8 cellular contexts compared by ENCODE assay signal in the genomic region with DNA sequence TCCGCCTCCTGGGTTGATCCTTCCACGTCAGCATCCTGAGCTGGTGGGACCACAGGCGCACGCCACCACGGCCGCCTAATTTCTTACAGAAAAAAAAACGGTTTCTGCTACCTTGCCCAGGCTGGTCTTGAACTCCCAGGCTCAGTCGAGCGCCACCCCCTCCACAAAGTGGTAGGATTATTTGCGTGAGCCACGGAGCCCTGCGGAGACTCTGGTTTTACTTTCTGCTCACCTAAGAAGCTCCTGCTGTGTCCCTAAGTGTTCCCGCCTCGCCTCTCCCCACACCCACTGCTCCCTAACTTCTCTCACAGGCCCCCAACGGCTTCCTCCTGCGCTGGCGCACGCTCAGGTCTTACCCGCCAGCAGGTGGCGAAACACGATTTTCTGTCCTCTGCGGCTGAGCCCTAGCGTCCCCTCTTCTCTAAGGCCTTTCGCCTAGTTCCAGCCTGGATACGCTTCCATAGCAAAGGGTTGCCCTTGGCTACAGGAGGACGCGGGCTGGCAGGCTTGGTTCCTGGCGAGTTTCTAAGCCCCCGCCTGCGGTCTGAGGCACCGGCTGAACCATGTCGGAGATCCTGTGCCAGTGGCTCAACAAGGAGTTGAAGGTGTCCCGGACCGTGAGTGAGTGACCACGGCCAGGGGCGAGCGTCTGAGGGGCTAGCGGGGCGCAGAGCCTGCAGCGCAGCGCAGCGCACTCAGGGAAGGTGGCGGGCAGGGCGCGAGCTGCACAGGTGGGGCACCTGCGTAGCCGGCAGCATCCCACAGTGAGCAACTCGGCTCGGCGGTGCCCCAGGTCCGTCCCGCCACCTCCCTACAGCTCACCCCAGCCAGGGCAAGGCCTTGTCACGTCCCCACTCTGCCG. TPM values are rescaled to one million over a fixed set of nuclear protein-coding genes. Genes with fewer than 3 reads are reported as not detected.
DNase-seq lines count a peak whose midpoint lies in the region; ATAC-seq, FAIRE-seq and TF ChIP-seq lines count a peak whose summit lies in the region.

A gene with protein sequence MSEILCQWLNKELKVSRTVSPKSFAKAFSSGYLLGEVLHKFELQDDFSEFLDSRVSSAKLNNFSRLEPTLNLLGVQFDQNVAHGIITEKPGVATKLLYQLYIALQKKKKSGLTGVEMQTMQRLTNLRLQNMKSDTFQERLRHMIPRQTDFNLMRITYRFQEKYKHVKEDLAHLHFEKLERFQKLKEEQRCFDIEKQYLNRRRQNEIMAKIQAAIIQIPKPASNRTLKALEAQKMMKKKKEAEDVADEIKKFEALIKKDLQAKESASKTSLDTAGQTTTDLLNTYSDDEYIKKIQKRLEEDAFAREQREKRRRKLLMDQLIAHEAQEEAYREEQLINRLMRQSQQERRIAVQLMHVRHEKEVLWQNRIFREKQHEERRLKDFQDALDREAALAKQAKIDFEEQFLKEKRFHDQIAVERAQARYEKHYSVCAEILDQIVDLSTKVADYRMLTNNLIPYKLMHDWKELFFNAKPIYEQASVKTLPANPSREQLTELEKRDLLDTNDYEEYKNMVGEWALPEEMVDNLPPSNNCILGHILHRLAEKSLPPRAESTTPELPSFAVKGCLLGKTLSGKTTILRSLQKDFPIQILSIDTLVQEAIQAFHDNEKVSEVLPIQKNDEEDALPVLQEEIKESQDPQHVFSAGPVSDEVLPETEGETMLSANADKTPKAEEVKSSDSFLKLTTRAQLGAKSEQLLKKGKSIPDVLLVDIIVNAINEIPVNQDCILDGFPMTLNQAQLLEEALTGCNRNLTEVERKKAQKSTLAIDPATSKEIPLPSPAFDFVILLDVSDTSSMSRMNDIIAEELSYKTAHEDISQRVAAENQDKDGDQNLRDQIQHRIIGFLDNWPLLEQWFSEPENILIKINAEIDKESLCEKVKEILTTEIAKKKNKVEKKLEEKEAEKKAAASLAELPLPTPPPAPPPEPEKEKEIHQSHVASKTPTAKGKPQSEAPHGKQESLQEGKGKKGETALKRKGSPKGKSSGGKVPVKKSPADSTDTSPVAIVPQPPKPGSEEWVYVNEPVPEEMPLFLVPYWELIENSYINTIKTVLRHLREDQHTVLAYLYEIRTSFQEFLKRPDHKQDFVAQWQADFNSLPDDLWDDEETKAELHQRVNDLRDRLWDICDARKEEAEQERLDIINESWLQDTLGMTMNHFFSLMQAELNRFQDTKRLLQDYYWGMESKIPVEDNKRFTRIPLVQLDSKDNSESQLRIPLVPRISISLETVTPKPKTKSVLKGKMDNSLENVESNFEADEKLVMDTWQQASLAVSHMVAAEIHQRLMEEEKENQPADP (N-terminal part only) (plus strand): TSS at position 429 of the 862 bp plus-strand sequence. CDS start 135 bp downstream, at position 564.

- H3K79me2 ChIP-seq in HepG2 (ENCODE audit: insufficient read depth, low read length), result no peaks in the 10 kb centered on the region

- ATAC-seq in HG02938 (IDR thresholded peaks at IDR 0.05; ENCODE audit: unreplicated experiment), result peak; percentile 75
- peak; percentile 99 for ATAC-seq in HepG2

- FAIRE-seq in HepG2 (lab: Jason Lieb, UNC), result peak; percentile 89

- H3K9me3 ChIP-seq in HepG2 (ENCODE audit: low read length), result no peaks in the 10 kb centered on the region

- no peaks in the 10 kb centered on the region for H3K36me3 ChIP-seq in HepG2 (replicated peaks in 1 of 2; ENCODE audit: control insufficient read depth in 1 of 2, insufficient read depth in 2 of 2, low read length in 2 of 2)

- peak within 1 kb of the TSS; percentile 48 to 97 (median 78) for H3K4me3 ChIP-seq in dorsolateral prefrontal cortex
- peak within 1 kb of the TSS; percentile 85 to 96 (median 92) for H3K4me3 ChIP-seq in HepG2 (replicated peaks in 1 of 3; ENCODE audit: insufficient read depth in 1 of 3, low read depth in 2 of 3, low read length in 3 of 3)

- no peaks in the 10 kb centered on the region for H3K27me3 ChIP-seq in dorsolateral prefrontal cortex
- no peaks in the 10 kb centered on the region for H3K27me3 ChIP-seq in HepG2 (ENCODE audit: control insufficient read depth in 1 of 2, insufficient read depth in 2 of 2, low read length in 2 of 2)

- peak within 1 kb of the TSS; percentile 89 for H3K4me2 ChIP-seq in HepG2 (ENCODE audit: low read depth, low read length)

- peak within 1 kb of the TSS; percentile 91 for H2AFZ ChIP-seq in HepG2 (ENCODE audit: low read length)

- in situ Hi-C loops in HepG2 (cut with HindIII; ENCODE audit: extremely low pct_ligation_motif_present, low pct_unique_long_range_greater_than_20kb), result loop anchor here (25.0 kb wide), 1 partner anchor 380 kb away; a partner anchor contains a TSS

- H3K4me1 ChIP-seq in HepG2 (ENCODE audit: insufficient read depth, low read length), result peaks cover 13% of the 10 kb centered on the region

- H4K20me1 ChIP-seq in HepG2 (ENCODE audit: insufficient read depth, low read length), result no peaks in the 10 kb centered on the region

- intact Hi-C loops in dorsolateral prefrontal cortex (cut with DNase I), result loop anchor here (1.0 to 2.0 kb wide), 2 partner anchors 309 kb away; no protein-coding TSS in a partner anchor
- intact Hi-C loops in HepG2 (cut with micrococcal nuclease; ENCODE audit: unreplicated experiment), result loop anchor here (1.0 kb wide), 1 partner anchor 309 kb away; no protein-coding TSS in a partner anchor

- peak; percentile 70; the same call in 1 of the 2 replicates for TF ChIP-seq RAD21 in HepG2 (CRISPR knock-in tag; IDR thresholded peaks at IDR 0.05)

- no TSS peak for BruUV-seq in HepG2 (replicated peaks; lab: Mats Ljungman, UMichigan)

- TF ChIP-seq CTCF in GM12874 (IDR thresholded peaks at IDR 0.05; ENCODE audit: insufficient read depth, low read depth, low read length), result peak; percentile 81
- peak; percentile 55 to 90 (median 80) for TF ChIP-seq CTCF in dorsolateral prefrontal cortex (IDR thresholded peaks at IDR 0.05 in 54 of 56, conservative IDR thresholded peaks at IDR 0.05 in 2 of 56; ENCODE audit: low read depth in 1 of 56, partially characterized antibody in 56 of 56)
- peak; percentile 97 for TF ChIP-seq CTCF in HepG2 (CRISPR knock-in tag; IDR thresholded peaks at IDR 0.05)

- H3K9ac ChIP-seq in HepG2 (ENCODE audit: insufficient read depth, low read depth, low read length), result peak within 1 kb of the TSS; percentile 67

- DNase-seq in NCI-H2227 treated with DMSO at 0.1 percent for 48 hours (lab: John Stamatoyannopoulos, UW) (peak; percentile 93), dorsolateral prefrontal cortex (peak; percentile 65 to 88 (median 76)), HepG2 (ENCODE audit: low spot score) (peak; percentile 84), NCI-H187 treated with DMSO at 0.1 percent for 48 hours (lab: John Stamatoyannopoulos, UW) (no peak)
- DNase-seq in activated CD4-positive, alpha-beta T cell treated with anti-CD3 and anti-CD28 coated beads, Interleukin-2, amount 50 U/mL, for 24 hours (ENCODE audit: low read depth in 1 of 2, low spot score in 1 of 2), result peak; percentile 63 to 73
- DNase-seq in stimulated activated CD4-positive, alpha-beta T cell treated with anti-CD3 and anti-CD28 coated beads, Interleukin-2, amount 100 ng/mL, for 4 hours (ENCODE audit: low read depth), result peak; percentile 65

- TF ChIP-seq EP300 in HepG2 (IDR thresholded peaks at IDR 0.05; ENCODE audit: low read depth in 2 of 2, low read length in 2 of 2) (no peak), HepG2 (CRISPR knock-in tag; IDR thresholded peaks at IDR 0.05; ENCODE audit: borderline replicate concordance) (no peak)

- no peak for TF ChIP-seq POLR2A in HepG2 (IDR thresholded peaks at IDR 0.05; ENCODE audit: insufficient read depth in 1 of 2, low read depth in 2 of 2, low read length in 2 of 2)

- 5% methylated on average over 23 of the region's 54 CpGs for WGBS in HepG2 (ENCODE audit: low lambda C conversion rate)

- CTCF ChIA-PET in HepG2 (lab: Yijun Ruan, JAX; ENCODE audit: low intra/inter-chr PET ratio, low total read pairs), result interaction anchor here (1.7 kb wide), 1 partner anchor 308 kb away, joined by 10 read pairs; no protein-coding TSS in a partner anchor

- POLR2A ChIA-PET in HepG2 (lab: Yijun Ruan, JAX), result no interaction called here

- H3K27ac ChIP-seq in dorsolateral prefrontal cortex, result peak within 1 kb of the TSS in 6 of 59 donors; percentile 17 to 69 (median 55)
- H3K27ac ChIP-seq in HepG2 (ENCODE audit: extremely low read length, insufficient read depth, low read length), result peak within 1 kb of the TSS; percentile 30

TF ChIP-seq in HepG2, 621 proteins besides CTCF, POLR2A, EP300 and RAD21 (continues in another document):
- TF ChIP-seq GTF3A (CRISPR knock-in tag; conservative IDR thresholded peaks at IDR 0.05) (no peak), STAG1 (CRISPR knock-in tag; IDR thresholded peaks at IDR 0.05) (peak; percentile 57), ZNF431 (CRISPR knock-in tag; IDR thresholded peaks at IDR 0.05; ENCODE audit: borderline replicate concordance, low read depth) (peak; percentile 23; the same call in 1 of the 2 replicates), ZNF224 (CRISPR knock-in tag; IDR thresholded peaks at IDR 0.05) (0 out of 2 replicates have a peak, but pooled peaks have one; percentile 47), RFX3 (CRISPR knock-in tag; IDR thresholded peaks at IDR 0.05) (peak; percentile 98), YEATS2 (CRISPR knock-in tag; IDR thresholded peaks at IDR 0.05; ENCODE audit: borderline replicate concordance) (peak; percentile 76; the same call in 1 of the 2 replicates)

RNA-seq across cellular contexts. Expression of the gene that starts here (rescaled TPM):
- total RNA-seq in dorsolateral prefrontal cortex (10 to 100 TPM; 12.4 to 35.5 (median 23.3) TPM), HepG2 (2016; rRNA removed; fragmentation: Illumina TruSeq; extraction: Trizol) (2.3 and 2.4 TPM in 2 replicates)
- total RNA-seq in HepG2 (2016; cell fraction: cytosol; rRNA removed; fragmentation: Illumina TruSeq; extraction: Trizol; ENCODE audit: low read depth), result 0.26 and 0.61 TPM in 2 replicates
- total RNA-seq in HepG2 (2016; cell fraction: insoluble cytoplasmic fraction; rRNA removed; fragmentation: Illumina TruSeq; extraction: Trizol), result 2.0 and 2.3 TPM in 2 replicates
- 0.68 and 1.0 TPM in 2 replicates for total RNA-seq in HepG2 (2016; cell fraction: membrane; rRNA removed; fragmentation: Illumina TruSeq; extraction: Trizol)
- total RNA-seq in HepG2 (2016; cell fraction: nucleus; rRNA removed; fragmentation: Illumina TruSeq; extraction: Trizol), result 5.9 and 7.1 TPM in 2 replicates
- 1.2 and 1.5 TPM in 2 replicates for polyA plus RNA-seq in HepG2 (2011; rRNA removed)
- 0.38 and 0.60 TPM in 2 replicates for polyA plus RNA-seq in HepG2 (2011; cell fraction: cytosol; rRNA removed)
- 2.7 and 3.1 TPM in 2 replicates for polyA plus RNA-seq in HepG2 (2011; cell fraction: nucleus; rRNA removed)
- polyA plus RNA-seq in HepG2 (2012), result 0.63 and 1.4 TPM in 2 replicates
- 0.10 and 0.26 TPM in 2 replicates for polyA plus RNA-seq in HepG2 (2016; cell fraction: cytosol; fragmentation: Illumina TruSeq; extraction: Trizol; ENCODE audit: low read depth)
- polyA plus RNA-seq in HepG2 (2016; cell fraction: insoluble cytoplasmic fraction; fragmentation: Illumina TruSeq; extraction: Trizol; ENCODE audit: low read depth), result 1.6 and 1.8 TPM in 2 replicates
- 0.18 and 0.49 TPM in 2 replicates for polyA plus RNA-seq in HepG2 (2016; cell fraction: membrane; fragmentation: Illumina TruSeq; extraction: Trizol; ENCODE audit: low read depth)
- 4.1 and 6.5 TPM in 2 replicates for polyA plus RNA-seq in HepG2 (2016; cell fraction: nucleus; fragmentation: Illumina TruSeq; extraction: Trizol; ENCODE audit: insufficient read depth, low read depth)
- 0.87 and 1.2 TPM in 2 replicates for polyA minus RNA-seq in HepG2 (2011; rRNA and poly(A)+ RNA removed; ENCODE audit: low replicate concordance)
- polyA minus RNA-seq in HepG2 (2011; cell fraction: cytosol; rRNA and poly(A)+ RNA removed), result 1.5 and 2.0 TPM in 2 replicates
- polyA minus RNA-seq in HepG2 (2011; cell fraction: nucleus; rRNA and poly(A)+ RNA removed), result 7.7 and 8.6 TPM in 2 replicates
